In the genomic region with DNA sequence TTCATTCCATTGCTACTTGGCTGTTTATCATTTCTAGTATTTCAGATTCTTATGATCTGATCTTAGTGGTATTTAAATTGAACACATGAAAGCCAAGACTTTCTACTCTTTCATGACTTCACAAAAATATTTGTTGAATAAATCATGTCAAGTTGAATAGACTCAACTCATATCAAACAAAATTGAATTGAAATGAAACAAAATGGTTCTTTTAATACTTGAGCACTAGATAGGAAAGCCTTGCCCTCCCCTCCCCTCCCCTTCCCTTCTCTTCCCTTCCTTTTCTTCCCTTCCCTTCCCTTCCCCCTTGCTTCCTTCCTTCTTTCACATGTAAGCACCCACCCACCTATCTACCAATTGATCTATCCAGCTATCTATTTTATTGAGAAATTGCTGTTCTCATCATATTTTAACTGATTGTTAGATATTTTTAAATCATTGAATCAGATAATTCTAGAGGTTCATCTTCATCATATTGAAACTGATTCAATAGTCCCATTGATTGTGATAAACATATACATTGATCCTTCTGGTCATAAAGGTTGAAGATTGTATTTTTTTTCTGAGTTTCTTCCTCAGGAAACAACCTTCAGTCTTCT, we compare ENCODE assay signal across 27 cellular contexts.
"Had no signal": no experiment of that assay in that cellular context is flagged by ENCODE, and none has a peak within 500 bp of the region (broad histone marks: within the 10 kb centered on the region; RNA-seq: fewer than 3 reads in every experiment).

No MANE protein-coding gene starts in this region.

- H3K9me3 ChIP-seq: colonic mucosa, gastrocnemius medialis had no signal

- H3K4me1 ChIP-seq: colonic mucosa, esophagus muscularis mucosa, esophagus squamous epithelium, foreskin keratinocyte, gastrocnemius medialis, gastroesophageal sphincter, heart left ventricle, heart right ventricle had no signal

- FAIRE-seq: colon, endothelial cell of umbilical vein, frontal cortex had no signal

- H3K36me3 ChIP-seq: colonic mucosa, esophagus muscularis mucosa, esophagus squamous epithelium, gastrocnemius medialis, gastroesophageal sphincter, heart left ventricle, heart right ventricle had no signal

- H3K27ac ChIP-seq: colonic mucosa, coronary artery, dorsolateral prefrontal cortex, epithelial cell of prostate, esophagus muscularis mucosa, esophagus squamous epithelium, foreskin keratinocyte, gastrocnemius medialis, gastroesophageal sphincter, heart left ventricle, heart right ventricle had no signal

- ATAC-seq: effector memory CD8-positive, alpha-beta T cell; esophagus mucosa; foreskin keratinocyte; gastrocnemius medialis; gastroesophageal sphincter; heart left ventricle; heart right ventricle had no signal

- DNase-seq: colonic mucosa; cortex of kidney; dermis blood vessel endothelial cell; dorsolateral prefrontal cortex; effector CD4-positive, alpha-beta T cell; effector CD8-positive, alpha-beta T cell; effector memory CD4-positive, alpha-beta T cell; effector memory CD8-positive, alpha-beta T cell; endodermal cell; erythroblast; esophagus squamous epithelium; foreskin fibroblast; foreskin keratinocyte; foreskin melanocyte; gastrocnemius medialis; glutamatergic neuron; head of caudate nucleus; heart left ventricle; heart right ventricle had no signal

- H3K4me3 ChIP-seq: colonic mucosa, coronary artery, dorsolateral prefrontal cortex, esophagus muscularis mucosa, esophagus squamous epithelium, gastrocnemius medialis, gastroesophageal sphincter, heart left ventricle, heart right ventricle had no signal

- H3K27me3 ChIP-seq: colonic mucosa, dorsolateral prefrontal cortex, esophagus muscularis mucosa, esophagus squamous epithelium, foreskin keratinocyte, gastrocnemius medialis, gastroesophageal sphincter, heart left ventricle, heart right ventricle had no signal
